1 cellular context compared by ENCODE assay signal in genomic region chr5:32534056-32534455, GRCh38.
TF ChIP-seq lines count a peak whose summit lies in the region.

No MANE protein-coding gene starts in this region.

TF ChIP-seq in SK-N-SH treated with all-trans-retinoic acid at 6 μM for 48 hours, 23 proteins besides CTCF, POLR2A, EP300 and RAD21 (continued from another document):
- TF ChIP-seq, protein P1, sequence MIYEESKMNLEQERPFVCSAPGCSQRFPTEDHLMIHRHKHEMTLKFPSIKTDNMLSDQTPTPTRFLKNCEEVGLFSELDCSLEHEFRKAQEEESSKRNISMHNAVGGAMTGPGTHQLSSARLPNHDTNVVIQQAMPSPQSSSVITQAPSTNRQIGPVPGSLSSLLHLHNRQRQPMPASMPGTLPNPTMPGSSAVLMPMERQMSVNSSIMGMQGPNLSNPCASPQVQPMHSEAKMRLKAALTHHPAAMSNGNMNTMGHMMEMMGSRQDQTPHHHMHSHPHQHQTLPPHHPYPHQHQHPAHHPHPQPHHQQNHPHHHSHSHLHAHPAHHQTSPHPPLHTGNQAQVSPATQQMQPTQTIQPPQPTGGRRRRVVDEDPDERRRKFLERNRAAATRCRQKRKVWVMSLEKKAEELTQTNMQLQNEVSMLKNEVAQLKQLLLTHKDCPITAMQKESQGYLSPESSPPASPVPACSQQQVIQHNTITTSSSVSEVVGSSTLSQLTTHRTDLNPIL (CRISPR knock-in tag; IDR thresholded peaks at IDR 0.05; ENCODE audit: low read depth) = no peak
- TF ChIP-seq ZFP3 (CRISPR knock-in tag; IDR thresholded peaks at IDR 0.05) (no peak), RARB (CRISPR knock-in tag; IDR thresholded peaks at IDR 0.05) (no peak), ISL1 (CRISPR knock-in tag; IDR thresholded peaks at IDR 0.05) (no peak), TOX (CRISPR knock-in tag; IDR thresholded peaks at IDR 0.05; ENCODE audit: borderline replicate concordance) (no peak), TSHZ2 (CRISPR knock-in tag; IDR thresholded peaks at IDR 0.05) (no peak), PATZ1 (CRISPR knock-in tag; IDR thresholded peaks at IDR 0.05; ENCODE audit: borderline replicate concordance) (no peak)
